Comparison of ENCODE assay signal across 29 cellular contexts in genomic region chr14:29109589-29109988, GRCh38.
"Had no signal": no experiment of that assay in that cellular context is flagged by ENCODE, and none has a peak within 500 bp of the region (broad histone marks: within the 10 kb centered on the region; RNA-seq: fewer than 3 reads in every experiment).

No MANE protein-coding gene starts in this region.

- H3K36me3 ChIP-seq: colonic mucosa, esophagus muscularis mucosa, esophagus squamous epithelium, gastrocnemius medialis, gastroesophageal sphincter, heart left ventricle, heart right ventricle had no signal

- H3K4me1 ChIP-seq: colonic mucosa, esophagus muscularis mucosa, esophagus squamous epithelium, foreskin keratinocyte, gastrocnemius medialis, gastroesophageal sphincter, heart left ventricle, heart right ventricle had no signal

- H3K27ac ChIP-seq: colonic mucosa, coronary artery, dorsolateral prefrontal cortex, epithelial cell of prostate, esophagus muscularis mucosa, esophagus squamous epithelium, foreskin keratinocyte, gastrocnemius medialis, gastroesophageal sphincter, heart left ventricle, heart right ventricle had no signal

- ATAC-seq: effector memory CD8-positive, alpha-beta T cell; esophagus mucosa; foreskin keratinocyte; gastrocnemius medialis; gastroesophageal sphincter; heart left ventricle; heart right ventricle had no signal

- H3K4me3 Mint-ChIP-seq: dendritic cell treated with granulocyte-macrophage colony-stimulating factor and Interleukin-4, amounts not matched to agents 40 ng/mL and 50 ng/mL, for 4 days; effector memory CD8-positive, alpha-beta T cell; endodermal cell had no signal

- H3K27me3 ChIP-seq: colonic mucosa, dorsolateral prefrontal cortex, esophagus muscularis mucosa, esophagus squamous epithelium, foreskin keratinocyte, gastrocnemius medialis, gastroesophageal sphincter, heart left ventricle, heart right ventricle had no signal

- H3K4me3 ChIP-seq: colonic mucosa, coronary artery, dorsolateral prefrontal cortex, esophagus muscularis mucosa, esophagus squamous epithelium, gastrocnemius medialis, gastroesophageal sphincter, heart left ventricle, heart right ventricle had no signal

- H3K4me1 Mint-ChIP-seq: endodermal cell had no signal

- DNase-seq: colonic mucosa; cortex of kidney; dermis blood vessel endothelial cell; dorsolateral prefrontal cortex; effector CD4-positive, alpha-beta T cell; effector CD8-positive, alpha-beta T cell; effector memory CD4-positive, alpha-beta T cell; effector memory CD8-positive, alpha-beta T cell; endodermal cell; erythroblast; esophagus squamous epithelium; foreskin fibroblast; foreskin keratinocyte; foreskin melanocyte; gastrocnemius medialis; glutamatergic neuron; head of caudate nucleus; heart left ventricle; heart right ventricle had no signal

- H3K27ac Mint-ChIP-seq: dendritic cell treated with granulocyte-macrophage colony-stimulating factor and Interleukin-4, amounts not matched to agents 40 ng/mL and 50 ng/mL, for 4 days; effector memory CD8-positive, alpha-beta T cell; endodermal cell had no signal

- FAIRE-seq: colon, endometrium, endothelial cell of umbilical vein, frontal cortex had no signal

- H3K9me3 ChIP-seq: colonic mucosa, esophagus muscularis mucosa, esophagus squamous epithelium, gastrocnemius medialis, gastroesophageal sphincter had no signal

- H3K9me3 Mint-ChIP-seq: dendritic cell treated with granulocyte-macrophage colony-stimulating factor and Interleukin-4, amounts not matched to agents 40 ng/mL and 50 ng/mL, for 4 days; endodermal cell had no signal

- H3K27me3 Mint-ChIP-seq: dendritic cell treated with granulocyte-macrophage colony-stimulating factor and Interleukin-4, amounts not matched to agents 40 ng/mL and 50 ng/mL, for 4 days; effector memory CD8-positive, alpha-beta T cell had no signal
